Comparison of ENCODE assay signal across 11 cellular contexts in the genomic region with DNA sequence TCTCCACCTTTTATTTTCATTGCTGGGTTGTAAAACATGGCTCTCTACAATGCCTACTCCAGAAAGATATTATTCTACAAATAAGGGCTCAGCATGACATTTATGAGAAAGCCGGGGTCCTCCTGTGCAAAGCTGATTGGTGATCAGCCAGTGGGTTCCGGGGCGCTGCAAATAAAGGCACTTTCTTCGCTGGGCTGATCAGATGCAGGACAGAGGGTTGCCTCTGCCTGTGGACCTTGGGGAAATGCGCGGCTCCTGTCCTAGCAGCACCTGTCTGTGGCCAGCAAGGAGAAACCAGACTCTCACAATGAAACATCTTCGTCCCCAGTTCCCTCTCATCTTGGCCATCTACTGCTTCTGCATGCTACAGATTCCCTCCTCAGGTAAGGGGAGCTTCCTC. TPM values are rescaled to one million over a fixed set of nuclear protein-coding genes. Genes with fewer than 3 reads are reported as not detected.
"Had no signal": no experiment of that assay in that cellular context is flagged by ENCODE, and none has a peak within 500 bp of the region (broad histone marks: within the 10 kb centered on the region; RNA-seq: fewer than 3 reads in every experiment).

A gene with protein sequence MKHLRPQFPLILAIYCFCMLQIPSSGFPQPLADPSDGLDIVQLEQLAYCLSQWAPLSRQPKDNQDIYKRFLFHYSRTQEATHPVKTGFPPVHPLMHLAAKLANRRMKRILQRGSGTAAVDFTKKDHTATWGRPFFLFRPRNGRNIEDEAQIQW (plus strand): TSS at position 301 of the 400 bp plus-strand sequence. CDS start 7 bp downstream, at position 308.

- H3K9me3 ChIP-seq: HAP-1 had no signal

- H2AFZ ChIP-seq: GM23248 had no signal

- H3K27ac ChIP-seq: GM23248, HL-60 had no signal

- DNase-seq: HFFc6, KG1 had no signal

- H3K4me3 ChIP-seq: GM23248, HAP-1, K562 had no signal

- ATAC-seq: HCT116 had no signal

- FAIRE-seq: H1, H54, HepG2 had no signal

- H3K9ac ChIP-seq: GM23248 had no signal

- H3K4me1 ChIP-seq: HAP-1 had no signal

- H3K36me3 ChIP-seq: HAP-1 had no signal

RNA-seq across cellular contexts. Expression of the gene that starts here (rescaled TPM):
- total RNA-seq: GM23248, H1, HepG2, HFFc6, HT1080, K562 had no signal
- polyA plus RNA-seq: GM23248, H1, HepG2, K562 had no signal
